In genomic region chrX:20514358-20514757, GRCh38 we compare ENCODE assay signal across 14 cellular contexts.
A peak's percentile ranks its signal among the peaks of the same experiment; 100 is the strongest.
DNase-seq lines count a peak whose midpoint lies in the region; ATAC-seq and TF ChIP-seq lines count a peak whose summit lies in the region.
"Had no signal": no experiment of that assay in that cellular context is flagged by ENCODE, and none has a peak within 500 bp of the region (broad histone marks: within the 10 kb centered on the region; RNA-seq: fewer than 3 reads in every experiment).

No MANE protein-coding gene starts in this region.

- H2AFZ ChIP-seq in osteoblast (ENCODE audit: low read length) = no peak overlapping the region

- H3K9me3 ChIP-seq in osteoblast (ENCODE audit: low read depth, low read length) = no peaks in the 10 kb centered on the region
- H3K9me3 ChIP-seq: thyroid gland had no signal

- peak overlapping the region; percentile 7 for H3K4me2 ChIP-seq in osteoblast (ENCODE audit: insufficient read depth, low read length)

- H3K4me3 Mint-ChIP-seq in chondrocyte (ENCODE audit: unreplicated experiment) (no peak overlapping the region), progenitor cell of endocrine pancreas (ENCODE audit: low read depth) (no peak overlapping the region)
- H3K4me3 Mint-ChIP-seq: nephron progenitor cell had no signal

- peaks cover 4% of the 10 kb centered on the region for H3K9me3 Mint-ChIP-seq in chondrocyte (ENCODE audit: low read depth)
- peaks cover 7% of the 10 kb centered on the region for H3K9me3 Mint-ChIP-seq in progenitor cell of endocrine pancreas (ENCODE audit: low read depth)
- H3K9me3 Mint-ChIP-seq: nephron progenitor cell had no signal

- H3K27me3 ChIP-seq in osteoblast (ENCODE audit: insufficient read depth, low read length) = no peaks in the 10 kb centered on the region
- H3K27me3 ChIP-seq: thyroid gland had no signal

- H3K27ac ChIP-seq in osteoblast (ENCODE audit: low read depth, low read length) = peak overlapping the region; percentile 77
- H3K27ac ChIP-seq: thyroid gland had no signal

- H3K4me1 Mint-ChIP-seq in chondrocyte (ENCODE audit: low read depth) = peaks cover 37% of the 10 kb centered on the region
- H3K4me1 Mint-ChIP-seq in progenitor cell of endocrine pancreas (ENCODE audit: low read depth) = peaks cover 8% of the 10 kb centered on the region

- H3K4me3 ChIP-seq in osteoblast (ENCODE audit: insufficient read depth, low read length) = no peak overlapping the region
- H3K4me3 ChIP-seq: thyroid gland had no signal

- no peaks in the 10 kb centered on the region for H3K27me3 Mint-ChIP-seq in chondrocyte (ENCODE audit: low read depth)
- peaks cover 12% of the 10 kb centered on the region for H3K27me3 Mint-ChIP-seq in progenitor cell of endocrine pancreas

- no peaks in the 10 kb centered on the region for H3K36me3 Mint-ChIP-seq in chondrocyte (ENCODE audit: low read depth)
- no peaks in the 10 kb centered on the region for H3K36me3 Mint-ChIP-seq in progenitor cell of endocrine pancreas (ENCODE audit: insufficient read depth)

- peaks cover 27% of the 10 kb centered on the region for H3K4me1 ChIP-seq in osteoblast (ENCODE audit: insufficient read depth, low read length)
- H3K4me1 ChIP-seq: thyroid gland had no signal

- ATAC-seq in HG02759 (IDR thresholded peaks at IDR 0.05; ENCODE audit: unreplicated experiment) = no peak

- H4K20me1 ChIP-seq in osteoblast (ENCODE audit: insufficient read depth, low read length) = no peaks in the 10 kb centered on the region

- H3K79me2 ChIP-seq in osteoblast (ENCODE audit: insufficient read depth, low read length) = no peaks in the 10 kb centered on the region

- H3K36me3 ChIP-seq in osteoblast (ENCODE audit: insufficient read depth, low read length) = no peaks in the 10 kb centered on the region
- H3K36me3 ChIP-seq: thyroid gland had no signal

- peak; percentile 38 for DNase-seq in GM04504 (ENCODE audit: low read depth)
- DNase-seq in NCI-H446 treated with DMSO at 0.1 percent for 48 hours (lab: John Stamatoyannopoulos, UW) = peak; percentile 43
- DNase-seq in chondrocyte (ENCODE audit: low spot score) = no peak
- DNase-seq in osteoblast (ENCODE audit: insufficient read length, low spot score, missing footprints) = peak; percentile 45
- no peak for DNase-seq in progenitor cell of endocrine pancreas (ENCODE audit: low spot score, unreplicated experiment)
- no peak for DNase-seq in occipital lobe (lab: John Stamatoyannopoulos, UW)
- DNase-seq in NCI-H1436 (lab: John Stamatoyannopoulos, UW) = no peak
- DNase-seq: activated CD4-positive, CD25-positive, alpha-beta regulatory T cell; head of caudate nucleus; MM.1S; nephron progenitor cell; stimulated activated CD4-positive, alpha-beta T cell treated with anti-CD3 and anti-CD28 coated beads, Interleukin-2, amount 100 ng/mL, for 48 hours; thyroid gland had no signal

- H3K27ac Mint-ChIP-seq in chondrocyte (ENCODE audit: unreplicated experiment) (peak overlapping the region; percentile 32), progenitor cell of endocrine pancreas (no peak overlapping the region)
- H3K27ac Mint-ChIP-seq: nephron progenitor cell had no signal

- TF ChIP-seq CTCF in chondrocyte (IDR thresholded peaks at IDR 0.05) = no peak
- no peak for TF ChIP-seq CTCF in osteoblast (IDR thresholded peaks at IDR 0.05; ENCODE audit: extremely low read depth, low read depth, low read length)
- no peak for TF ChIP-seq CTCF in progenitor cell of endocrine pancreas (IDR thresholded peaks at IDR 0.05; ENCODE audit: unreplicated experiment)

Comparison
In these comparisons a context has a peak if more than half of its experiments do, and no peak if none do; other contexts are left out.
1. DNase-seq: peak in GM04504 (single experiment), NCI-H446 treated with DMSO at 0.1 percent for 48 hours (single experiment) and osteoblast (single experiment); none in chondrocyte (single experiment), progenitor cell of endocrine pancreas (single experiment), occipital lobe (single experiment) and NCI-H1436 (single experiment).